In genomic region chr3:24417730-24418129, GRCh38 we compare ENCODE assay signal across 24 cellular contexts.
DNase-seq lines count a peak whose midpoint lies in the region; ATAC-seq, FAIRE-seq and TF ChIP-seq lines count a peak whose summit lies in the region.
"Had no signal": no experiment of that assay in that cellular context is flagged by ENCODE, and none has a peak within 500 bp of the region (broad histone marks: within the 10 kb centered on the region; RNA-seq: fewer than 3 reads in every experiment).

No MANE protein-coding gene starts in this region.

- peaks cover 5% of the 10 kb centered on the region for H3K4me1 ChIP-seq in right cardiac atrium (ENCODE audit: control insufficient read depth, insufficient read depth, low read length)
- H3K4me1 ChIP-seq in K562 (replicated peaks in 1 of 2; ENCODE audit: control insufficient read depth in 2 of 2, insufficient read depth in 2 of 2, low read length in 2 of 2) = peaks cover 0 to 5% of the 10 kb centered on the region in 2 experiments; a peak in 3 of 5 replicates
- no peaks in the 10 kb centered on the region for H3K4me1 ChIP-seq in left lung
- H3K4me1 ChIP-seq in upper lobe of right lung = no peaks in the 10 kb centered on the region
- H3K4me1 ChIP-seq: A549; BE2C; BLaER1 treated with 17β-estradiol and CSF1 and Interleukin-3, amounts not matched to agents 10 nM and 100 nM had no signal

- in situ Hi-C loops in K562 (cut with MboI) = no loop called here

- no peaks in the 10 kb centered on the region for H3K36me3 ChIP-seq in K562 (ENCODE audit: control insufficient read depth, insufficient read depth, low read length)
- no peaks in the 10 kb centered on the region for H3K36me3 ChIP-seq in left lung
- no peaks in the 10 kb centered on the region for H3K36me3 ChIP-seq in upper lobe of right lung
- H3K36me3 ChIP-seq: BE2C; BLaER1 treated with 17β-estradiol and CSF1 and Interleukin-3, amounts not matched to agents 10 nM and 100 nM had no signal

- 78% methylated on average over 2 of the region's 2 CpGs for WGBS in right cardiac atrium
- 54% methylated on average over 2 of the region's 2 CpGs for WGBS in K562 (ENCODE audit: insufficient coverage, low coverage, missing lambda C conversion rate)

- no peaks in the 10 kb centered on the region for H3K27me3 ChIP-seq in right cardiac atrium (ENCODE audit: control insufficient read depth, insufficient read depth)
- no peaks in the 10 kb centered on the region for H3K27me3 ChIP-seq in K562 (ENCODE audit: control insufficient read depth in 2 of 2, insufficient read depth in 2 of 2, low read length in 2 of 2)
- H3K27me3 ChIP-seq in left lung = no peaks in the 10 kb centered on the region
- no peaks in the 10 kb centered on the region for H3K27me3 ChIP-seq in upper lobe of right lung
- H3K27me3 ChIP-seq: BE2C; BLaER1 treated with 17β-estradiol and CSF1 and Interleukin-3, amounts not matched to agents 10 nM and 100 nM had no signal

- H3K27ac ChIP-seq in right cardiac atrium (ENCODE audit: low read length) = peak overlapping the region; percentile 13
- no peak overlapping the region for H3K27ac ChIP-seq in K562 (ENCODE audit: extremely low read depth, low read depth, low read length)
- no peak overlapping the region for H3K27ac ChIP-seq in left lung
- no peak overlapping the region for H3K27ac ChIP-seq in upper lobe of right lung
- H3K27ac ChIP-seq: A549; BLaER1 treated with 17β-estradiol and CSF1 and Interleukin-3, amounts not matched to agents 10 nM and 100 nM; GM23248 had no signal

- intact Hi-C loops in right cardiac atrium (cut with DNase I) (no loop called here), Right ventricle myocardium superior (cut with DNase I) (no loop called here), K562 (cut with micrococcal nuclease) (no loop called here), left lung (cut with DNase I) (no loop called here), upper lobe of right lung (cut with DNase I) (no loop called here)

- DNase-seq in right cardiac atrium = no peak
- DNase-seq in Right ventricle myocardium superior = no peak
- DNase-seq in K562 (ENCODE audit: extremely low read depth in 1 of 4, low spot score in 3 of 4) = no peak
- no peak for DNase-seq in left lung
- no peak for DNase-seq in upper lobe of right lung
- DNase-seq in GM10266 (ENCODE audit: extremely low spot score) = no peak
- no peak for DNase-seq in GM03348 (ENCODE audit: low spot score)
- DNase-seq: 8988T; ACHN; AML-193; BE2C; CD4-positive, alpha-beta T cell; CD8-positive, alpha-beta memory T cell; DMS 273 treated with DMSO at 0.1 percent for 48 hours; DMS79; GF-D8; GM23248; H9 had no signal

- H2AFZ ChIP-seq in K562 (ENCODE audit: low read depth, low read length) = no peak overlapping the region
- H2AFZ ChIP-seq: GM23248 had no signal

- H3K9ac ChIP-seq in K562 (ENCODE audit: insufficient read depth in 1 of 2, low read depth in 2 of 2, low read length in 2 of 2) = no peak overlapping the region
- H3K9ac ChIP-seq: BLaER1 treated with 17β-estradiol and CSF1 and Interleukin-3, amounts not matched to agents 10 nM and 100 nM; GM23248 had no signal

- H3K9me3 ChIP-seq in right cardiac atrium (ENCODE audit: control insufficient read depth, low read length) (no peaks in the 10 kb centered on the region), K562 (replicated peaks; ENCODE audit: control insufficient read depth, insufficient read depth, low read depth, low read length) (no peaks in the 10 kb centered on the region), left lung (peaks cover 0 to 2% of the 10 kb centered on the region in 2 donors), upper lobe of right lung (no peaks in the 10 kb centered on the region)
- H3K9me3 ChIP-seq: A549; BE2C; BLaER1 treated with 17β-estradiol and CSF1 and Interleukin-3, amounts not matched to agents 10 nM and 100 nM had no signal

- no TSS peak for BruUV-seq in K562 (replicated peaks; lab: Mats Ljungman, UMichigan)

- no peaks in the 10 kb centered on the region for H3K9me1 ChIP-seq in K562 (ENCODE audit: control insufficient read depth, insufficient read depth, low read length)

- TF ChIP-seq EP300 in K562 (IDR thresholded peaks at IDR 0.05; ENCODE audit: low read length) = no peak

- H3K79me2 ChIP-seq in K562 (ENCODE audit: control insufficient read depth, insufficient read depth, low read length) = no peaks in the 10 kb centered on the region

- FAIRE-seq in K562 (lab: Jason Lieb, UNC) = no peak
- FAIRE-seq: A549, D721Med, GM12878, GM19239 had no signal

- H3K4me3 ChIP-seq in right cardiac atrium (ENCODE audit: low read length) (no peak overlapping the region), K562 (no peak overlapping the region), left lung (no peak overlapping the region), upper lobe of right lung (no peak overlapping the region)
- H3K4me3 ChIP-seq: A549; BLaER1 treated with 17β-estradiol and CSF1 and Interleukin-3, amounts not matched to agents 10 nM and 100 nM; GM12878; GM23248 had no signal

- POLR2A ChIA-PET in K562 (lab: Yijun Ruan, JAX) = interaction anchor here (0.7 kb wide), 1 partner anchor 23 kb away, joined by 4 read pairs; no protein-coding TSS in a partner anchor

- no peaks in the 10 kb centered on the region for H4K20me1 ChIP-seq in K562 (replicated peaks; ENCODE audit: control insufficient read depth, insufficient read depth, low read length)
- H4K20me1 ChIP-seq: BLaER1 treated with 17β-estradiol and CSF1 and Interleukin-3, amounts not matched to agents 10 nM and 100 nM had no signal

- CTCF ChIA-PET in K562 (lab: Yijun Ruan, JAX; ENCODE audit: low intra/inter-chr PET ratio) = no interaction called here

- TF ChIP-seq POLR2A in K562 (conservative IDR thresholded peaks at IDR 0.05) = no peak

- no peak overlapping the region for H3K4me2 ChIP-seq in K562 (ENCODE audit: insufficient read depth, low read length)
- H3K4me2 ChIP-seq: A549; BLaER1 treated with 17β-estradiol and CSF1 and Interleukin-3, amounts not matched to agents 10 nM and 100 nM had no signal

- TF ChIP-seq CTCF in K562 (IDR thresholded peaks at IDR 0.05 in 2 of 3, conservative IDR thresholded peaks at IDR 0.05 in 1 of 3; ENCODE audit: insufficient read depth in 2 of 3, low read depth in 1 of 3, low read length in 3 of 3) = no peak
- TF ChIP-seq CTCF in left lung (IDR thresholded peaks at IDR 0.05) = no peak
- no peak for TF ChIP-seq CTCF in upper lobe of right lung (IDR thresholded peaks at IDR 0.05)
- no peak for TF ChIP-seq CTCF in GM10266 (IDR thresholded peaks at IDR 0.05; ENCODE audit: control insufficient read depth, insufficient read depth, low read depth, missing control alignments)

- no peak for ATAC-seq in right cardiac atrium
- no peak for ATAC-seq in Right ventricle myocardium superior (ENCODE audit: poor library complexity)
- no peak for ATAC-seq in K562
- ATAC-seq in left lung = peak; percentile 54
- ATAC-seq in upper lobe of right lung = peak; percentile 44
- ATAC-seq: A549, GM12878, HCT116 had no signal

- TF ChIP-seq RAD21 in K562 (CRISPR knock-in tag; conservative IDR thresholded peaks at IDR 0.05 in 1 of 2, IDR thresholded peaks at IDR 0.05 in 1 of 2) = no peak

TF ChIP-seq in K562, 482 proteins besides CTCF, POLR2A, EP300 and RAD21:
- TF ChIP-seq HMBOX1 (IDR thresholded peaks at IDR 0.05) (peak; percentile 29; the same call in 1 of the 2 replicates), BACH1 (tag; IDR thresholded peaks at IDR 0.05) (no peak), ZBTB49 (CRISPR knock-in tag; IDR thresholded peaks at IDR 0.05; ENCODE audit: borderline replicate concordance) (no peak)

Comparison
In these comparisons a context has a peak if more than half of its experiments do, and no peak if none do; other contexts are left out.
1. ATAC-seq: peak in left lung (single experiment) and upper lobe of right lung (single experiment); none in right cardiac atrium (0 of 2), Right ventricle myocardium superior (single experiment) and K562 (single experiment).